Comparison of ENCODE assay signal across 23 cellular contexts in genomic region chr4:36997727-36998126, GRCh38.
DNase-seq lines count a peak whose midpoint lies in the region; ATAC-seq and TF ChIP-seq lines count a peak whose summit lies in the region.
"Had no signal": no experiment of that assay in that cellular context is flagged by ENCODE, and none has a peak within 500 bp of the region (broad histone marks: within the 10 kb centered on the region; RNA-seq: fewer than 3 reads in every experiment).

No MANE protein-coding gene starts in this region.

- intact Hi-C loops in Right ventricle myocardium inferior (cut with DNase I) = no loop called here

- no peak overlapping the region for H3K4me3 ChIP-seq in foreskin fibroblast (ENCODE audit: low read depth in 1 of 2, low read length in 2 of 2)
- H3K4me3 ChIP-seq: HAP-1 had no signal

- ATAC-seq in GM19351 (IDR thresholded peaks at IDR 0.05; ENCODE audit: unreplicated experiment) (peak; percentile 78), HG03354 (IDR thresholded peaks at IDR 0.05; ENCODE audit: poor library complexity, severe bottlenecking, unreplicated experiment) (peak; percentile 61), HG03039 (IDR thresholded peaks at IDR 0.05; ENCODE audit: unreplicated experiment) (no peak), Right ventricle myocardium inferior (no peak)
- ATAC-seq: activated CD8-positive, alpha-beta memory T cell treated with anti-CD3 and anti-CD28 coated beads, Interleukin-2, amount 10 ng/mL, durations not matched to agents 7 days and 5 days; CD8-positive, alpha-beta T cell; effector memory CD8-positive, alpha-beta T cell; naive thymus-derived CD8-positive, alpha-beta T cell had no signal

- peak; percentile 21 for DNase-seq in Daoy (ENCODE audit: low read depth)
- DNase-seq in SK-MEL-5 (ENCODE audit: low read depth, low spot score) = peak; percentile 13
- DNase-seq in foreskin fibroblast = no peak
- no peak for DNase-seq in Right ventricle myocardium inferior (ENCODE audit: missing footprints)
- no peak for DNase-seq in HUDEP-2 (lab: John Stamatoyannopoulos, UW; ENCODE audit: unreplicated experiment in 76 of 76)
- DNase-seq: activated CD4-positive, alpha-beta T cell treated with anti-CD3 and anti-CD28 coated beads for 1 hour; activated CD8-positive, alpha-beta memory T cell treated with anti-CD3 and anti-CD28 coated beads, Interleukin-2, amount 10 ng/mL, durations not matched to agents 7 days and 5 days; activated gamma-delta T cell; amniotic stem cell; CD8-positive, alpha-beta T cell; cerebellar nuclear complex; effector memory CD8-positive, alpha-beta T cell; Karpas-422; naive thymus-derived CD8-positive, alpha-beta T cell; NCI-H1417 treated with DMSO at 0.1 percent for 48 hours; posterior cingulate gyrus; SHP77 treated with DMSO at 0.1 percent for 48 hours; stimulated activated CD4-positive, alpha-beta T cell treated with anti-CD3 and anti-CD28 coated beads, Interleukin-4, amount 100 ng/mL, for 1 hour; T-helper 9 cell had no signal

- no peak for TF ChIP-seq CTCF in foreskin fibroblast (IDR thresholded peaks at IDR 0.05; ENCODE audit: low read depth, low read length)

- in situ Hi-C loops in SK-MEL-5 (cut with HindIII; ENCODE audit: low pct_unique_long_range_greater_than_20kb, low sequenced_read_pairs) = no loop called here

Comparison
In these comparisons a context has a peak if more than half of its experiments do, and no peak if none do; other contexts are left out.
1. DNase-seq: peak in Daoy (single experiment) and SK-MEL-5 (single experiment); none in foreskin fibroblast (0 of 2), Right ventricle myocardium inferior (single experiment) and HUDEP-2 (0 of 76).
2. ATAC-seq: peak in GM19351 (single experiment) and HG03354 (single experiment); none in HG03039 (single experiment) and Right ventricle myocardium inferior (single experiment).